In genomic region chr1:185444651-185445050, GRCh38 we compare ENCODE assay signal across 21 cellular contexts.
"Had no signal": no experiment of that assay in that cellular context is flagged by ENCODE, and none has a peak within 500 bp of the region (broad histone marks: within the 10 kb centered on the region; RNA-seq: fewer than 3 reads in every experiment).

No MANE protein-coding gene starts in this region.

- H3K36me3 ChIP-seq: brain microvascular endothelial cell, cardiac muscle cell had no signal

- H3K27me3 Mint-ChIP-seq: activated CD4-positive, alpha-beta memory T cell treated with anti-CD3 and anti-CD28 coated beads for 36 hours; activated CD4-positive, alpha-beta T cell treated with anti-CD3 and anti-CD28 coated beads, Interleukin-2, amount 10 ng/mL, durations not matched to agents 7 days and 5 days; activated naive CD8-positive, alpha-beta T cell treated with anti-CD3 and anti-CD28 coated beads for 36 hours; activated T-helper 17 cell treated with anti-CD3 and anti-CD28 coated beads, Interleukin-2, amount 50 U/mL, for 72 hours; T-helper 17 cell had no signal

- H3K36me3 Mint-ChIP-seq: activated CD4-positive, alpha-beta memory T cell treated with anti-CD3 and anti-CD28 coated beads for 36 hours had no signal

- H3K4me3 Mint-ChIP-seq: activated CD4-positive, alpha-beta memory T cell treated with anti-CD3 and anti-CD28 coated beads for 36 hours; activated CD4-positive, alpha-beta T cell treated with anti-CD3 and anti-CD28 coated beads, Interleukin-2, amount 10 ng/mL, durations not matched to agents 7 days and 5 days; activated naive CD4-positive, alpha-beta T cell treated with anti-CD3 and anti-CD28 coated beads for 36 hours; activated naive CD8-positive, alpha-beta T cell treated with anti-CD3 and anti-CD28 coated beads for 36 hours; activated T-helper 17 cell treated with anti-CD3 and anti-CD28 coated beads, Interleukin-2, amount 50 U/mL, for 72 hours; T-helper 17 cell had no signal

- H3K9me3 Mint-ChIP-seq: activated naive CD4-positive, alpha-beta T cell treated with anti-CD3 and anti-CD28 coated beads for 36 hours; activated T-helper 17 cell treated with anti-CD3 and anti-CD28 coated beads, Interleukin-2, amount 50 U/mL, for 72 hours had no signal

- H3K27ac Mint-ChIP-seq: activated CD4-positive, alpha-beta memory T cell treated with anti-CD3 and anti-CD28 coated beads for 36 hours; activated CD4-positive, alpha-beta T cell treated with anti-CD3 and anti-CD28 coated beads, Interleukin-2, amount 10 ng/mL, durations not matched to agents 7 days and 5 days; activated naive CD4-positive, alpha-beta T cell treated with anti-CD3 and anti-CD28 coated beads for 36 hours; activated naive CD8-positive, alpha-beta T cell treated with anti-CD3 and anti-CD28 coated beads for 36 hours; activated T-helper 17 cell treated with anti-CD3 and anti-CD28 coated beads, Interleukin-2, amount 50 U/mL, for 72 hours; T-helper 17 cell had no signal

- H3K27me3 ChIP-seq: brain microvascular endothelial cell, cardiac muscle cell had no signal

- DNase-seq: activated CD4-positive, alpha-beta memory T cell treated with anti-CD3 and anti-CD28 coated beads for 36 hours; activated CD4-positive, alpha-beta T cell treated with anti-CD3 and anti-CD28 coated beads, Interleukin-2, amount 10 ng/mL, durations not matched to agents 7 days and 5 days; activated CD4-positive, CD25-positive, alpha-beta regulatory T cell; activated CD8-positive, alpha-beta memory T cell treated with anti-CD3 and anti-CD28 coated beads for 24 hours; activated gamma-delta T cell; activated naive CD4-positive, alpha-beta T cell treated with anti-CD3 and anti-CD28 coated beads for 36 hours; activated naive CD8-positive, alpha-beta T cell treated with anti-CD3 and anti-CD28 coated beads for 36 hours; activated T-cell treated with anti-CD3 and anti-CD28 coated beads for 4 hours; activated T-cell treated with anti-CD3 and anti-CD28 coated beads, Interleukin-2, amount 50 U/mL, for 48 hours; brain microvascular endothelial cell; Kasumi-1; KBM-7; NCI-H1105 treated with DMSO at 0.1 percent for 48 hours; NCI-H1436 treated with DMSO at 0.1 percent for 48 hours; NCI-H1930; SHP77 treated with DMSO at 0.1 percent for 48 hours; T-helper 17 cell; T-helper 9 cell had no signal

- H3K27ac ChIP-seq: brain microvascular endothelial cell, cardiac muscle cell had no signal

- FAIRE-seq: RCC 7860 had no signal

- H3K4me3 ChIP-seq: cardiac muscle cell had no signal

- ATAC-seq: activated T-helper 17 cell treated with anti-CD3 and anti-CD28 coated beads, Interleukin-2, amount 50 U/mL, for 72 hours; T-helper 17 cell had no signal
